30 cellular contexts compared by ENCODE assay signal in the genomic region with DNA sequence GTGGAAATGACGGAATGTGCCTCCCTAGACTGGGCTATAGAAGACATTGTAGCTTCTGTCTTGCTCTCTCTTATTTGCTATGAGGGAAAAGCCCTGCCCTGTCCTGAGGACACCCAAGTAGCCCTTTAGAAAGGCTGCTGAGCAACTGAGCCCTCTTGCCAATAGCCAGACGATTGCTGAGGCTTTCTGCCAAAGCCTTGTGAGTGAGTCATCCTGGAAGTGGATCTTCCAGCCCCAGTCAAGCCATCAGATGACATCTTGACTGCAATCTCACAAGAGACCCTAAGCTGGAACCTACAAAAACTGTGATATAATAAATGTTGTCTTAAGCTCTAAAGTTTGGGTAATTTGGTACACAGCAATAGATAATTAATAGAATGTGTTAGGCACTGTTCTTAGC.
"Had no signal": no experiment of that assay in that cellular context is flagged by ENCODE, and none has a peak within 500 bp of the region (broad histone marks: within the 10 kb centered on the region; RNA-seq: fewer than 3 reads in every experiment).

No MANE protein-coding gene starts in this region.

- H3K4me1 ChIP-seq: colonic mucosa had no signal

- FAIRE-seq: astrocyte, bronchial epithelial cell, endometrium, endothelial cell of umbilical vein had no signal

- H3K27ac ChIP-seq: brain microvascular endothelial cell, colonic mucosa, foreskin keratinocyte, gastrocnemius medialis, heart left ventricle, WERI-Rb-1 had no signal

- H3K9me3 ChIP-seq: colonic mucosa, gastrocnemius medialis had no signal

- ATAC-seq: activated CD4-positive, CD25-positive, alpha-beta regulatory T cell treated with anti-CD3 and anti-CD28 coated beads, Interleukin-2, amount 50 U/mL, for 24 hours; activated CD8-positive, alpha-beta T cell treated with anti-CD3 and anti-CD28 coated beads for 36 hours; activated T-cell treated with anti-CD3 and anti-CD28 coated beads, Interleukin-2, amount 50 U/mL, for 4 hours; activated T-helper 17 cell treated with anti-CD3 and anti-CD28 coated beads, Interleukin-2, amount 50 U/mL, for 72 hours; esophagus mucosa; foreskin keratinocyte; gastrocnemius medialis; heart left ventricle; T-helper 17 cell had no signal

- H3K27me3 ChIP-seq: brain microvascular endothelial cell, colonic mucosa, foreskin keratinocyte, gastrocnemius medialis, heart left ventricle had no signal

- H3K4me3 ChIP-seq: colonic mucosa, gastrocnemius medialis, heart left ventricle had no signal

- DNase-seq: activated B cell treated with CpG ODN at 0.5 μM for 24 hours; activated CD4-positive, alpha-beta T cell treated with anti-CD3 and anti-CD28 coated beads for 48 hours; activated CD4-positive, alpha-beta T cell treated with anti-CD3 and anti-CD28 coated beads, Interleukin-2, amount 50 U/mL, for 1 hour; activated CD4-positive, alpha-beta T cell treated with anti-CD3 and anti-CD28 coated beads, Interleukin-2, amount 50 U/mL, for 48 hours; activated CD8-positive, alpha-beta memory T cell treated with anti-CD3 and anti-CD28 coated beads for 24 hours; activated CD8-positive, alpha-beta T cell treated with anti-CD3 and anti-CD28 coated beads for 36 hours; activated effector memory CD4-positive, alpha-beta T cell treated with Interleukin-2 at 50 U/mL for 16 hours; activated gamma-delta T cell treated with Interleukin-2 at 50 U/mL for 16 hours; activated naive CD4-positive, alpha-beta T cell treated with anti-CD3 and anti-CD28 coated beads, Interleukin-2, amount 50 U/mL, for 16 hours; activated naive CD4-positive, alpha-beta T cell treated with Interleukin-2 at 50 U/mL for 16 hours; activated T-cell treated with anti-CD3 and anti-CD28 coated beads, Interleukin-2, amount 50 U/mL, for 4 hours; amniotic stem cell; anterior cingulate cortex; brain microvascular endothelial cell; colonic mucosa; effector CD8-positive, alpha-beta T cell; foreskin keratinocyte; gastrocnemius medialis; glutamatergic neuron; heart left ventricle; T-helper 17 cell; T1000; WERI-Rb-1 had no signal

- H3K36me3 ChIP-seq: brain microvascular endothelial cell, colonic mucosa, gastrocnemius medialis, heart left ventricle, WERI-Rb-1 had no signal
